In the genomic region with DNA sequence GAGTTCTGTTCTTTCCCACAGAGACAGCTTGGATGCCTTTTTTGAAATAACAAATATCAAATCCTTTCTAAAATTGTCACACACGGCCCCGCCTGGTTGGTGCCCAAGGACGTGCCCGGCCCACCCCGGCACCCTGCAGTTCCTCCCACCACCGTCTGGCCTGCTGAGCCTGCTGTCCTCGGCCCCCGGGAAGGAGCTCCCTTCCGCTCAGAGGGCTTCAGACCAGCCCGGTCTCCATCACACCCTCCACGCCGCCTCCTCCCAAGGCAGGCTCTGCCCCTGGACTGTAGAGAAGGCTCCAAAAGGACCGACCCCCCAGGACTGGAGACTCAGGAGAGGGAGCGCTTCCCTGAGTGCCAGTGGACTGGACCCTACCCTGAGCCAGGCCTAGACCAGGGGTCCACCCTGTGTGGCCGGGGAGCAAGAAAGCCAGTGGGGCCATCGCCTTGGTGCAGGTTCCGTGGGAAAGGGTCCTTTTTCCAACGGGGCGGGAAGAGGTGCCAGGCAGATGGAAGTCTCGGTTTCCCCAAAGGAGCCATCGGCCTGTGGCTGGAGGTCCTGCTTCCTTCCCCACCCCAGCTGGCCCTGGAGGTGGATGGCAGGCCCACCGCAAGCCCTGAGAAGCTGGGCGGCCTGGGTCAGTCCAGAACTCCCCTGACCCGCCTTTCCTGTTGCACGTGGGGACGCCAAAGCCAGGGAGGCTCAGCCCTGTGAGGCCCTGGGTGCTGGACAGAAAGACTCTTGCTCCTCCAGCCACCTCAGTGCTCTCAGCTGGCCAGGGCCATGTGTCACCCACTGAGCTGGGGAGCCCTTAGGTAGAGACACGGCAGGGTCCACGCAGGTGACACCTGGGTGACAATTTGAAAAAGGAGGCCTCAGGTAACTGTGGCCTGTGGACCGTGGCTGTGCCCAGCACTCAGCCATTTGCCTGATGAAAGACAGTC, we compare ENCODE assay signal across 17 cellular contexts.
DNase-seq lines count a peak whose midpoint lies in the region; ATAC-seq and TF ChIP-seq lines count a peak whose summit lies in the region.
"Had no signal": no experiment of that assay in that cellular context is flagged by ENCODE, and none has a peak within 500 bp of the region (broad histone marks: within the 10 kb centered on the region; RNA-seq: fewer than 3 reads in every experiment).

No MANE protein-coding gene starts in this region.

- H3K4me1 Mint-ChIP-seq in activated naive CD8-positive, alpha-beta T cell treated with anti-CD3 and anti-CD28 coated beads, Interleukin-2, amount 10 ng/mL, durations not matched to agents 7 days and 5 days: peaks cover 4% of the 10 kb centered on the region
- H3K4me1 Mint-ChIP-seq in activated naive CD8-positive, alpha-beta T cell treated with anti-CD3 and anti-CD28 coated beads for 36 hours: peaks cover 13% of the 10 kb centered on the region
- H3K4me1 Mint-ChIP-seq in activated CD4-positive, alpha-beta memory T cell treated with anti-CD3 and anti-CD28 coated beads for 36 hours (ENCODE audit: low read depth): peaks cover 6% of the 10 kb centered on the region
- H3K4me1 Mint-ChIP-seq in stimulated activated effector memory CD8-positive, alpha-beta T cell treated with anti-CD3 and anti-CD28 coated beads, Interleukin-12 subunit alpha, Interleukin-12 subunit beta, amount 100 ng/mL, for 72 hours: peaks cover 9% of the 10 kb centered on the region
- H3K4me1 Mint-ChIP-seq: memory B cell had no signal

- no peak overlapping the region for H3K4me3 Mint-ChIP-seq in activated naive CD8-positive, alpha-beta T cell treated with anti-CD3 and anti-CD28 coated beads, Interleukin-2, amount 10 ng/mL, durations not matched to agents 7 days and 5 days
- H3K4me3 Mint-ChIP-seq in activated naive CD8-positive, alpha-beta T cell treated with anti-CD3 and anti-CD28 coated beads for 36 hours: no peak overlapping the region
- no peak overlapping the region for H3K4me3 Mint-ChIP-seq in activated CD4-positive, alpha-beta memory T cell treated with anti-CD3 and anti-CD28 coated beads for 36 hours
- no peak overlapping the region for H3K4me3 Mint-ChIP-seq in stimulated activated effector memory CD8-positive, alpha-beta T cell treated with anti-CD3 and anti-CD28 coated beads, Interleukin-12 subunit alpha, Interleukin-12 subunit beta, amount 100 ng/mL, for 72 hours
- H3K4me3 Mint-ChIP-seq: GM23338; memory B cell; T-helper 2 cell treated with Interferon-gamma antibody and Interleukin-4, amounts not matched to agents 5 μg/mL and 100 μg/mL, for 36 hours had no signal

- TF ChIP-seq POLR2A in heart left ventricle (IDR thresholded peaks at IDR 0.05): no peak

- H4K20me1 ChIP-seq in osteoblast (ENCODE audit: insufficient read depth, low read length): no peaks in the 10 kb centered on the region

- H3K27me3 Mint-ChIP-seq in activated naive CD8-positive, alpha-beta T cell treated with anti-CD3 and anti-CD28 coated beads, Interleukin-2, amount 10 ng/mL, durations not matched to agents 7 days and 5 days: peaks cover 8% of the 10 kb centered on the region
- no peaks in the 10 kb centered on the region for H3K27me3 Mint-ChIP-seq in activated naive CD8-positive, alpha-beta T cell treated with anti-CD3 and anti-CD28 coated beads for 36 hours
- peaks cover 4% of the 10 kb centered on the region for H3K27me3 Mint-ChIP-seq in activated CD4-positive, alpha-beta memory T cell treated with anti-CD3 and anti-CD28 coated beads for 36 hours

- H3K27ac ChIP-seq in heart left ventricle (peak overlapping the region in 7 of 12 donors; percentile 22 to 97 (median 97)), osteoblast (ENCODE audit: low read depth, low read length) (no peak overlapping the region), aorta (ENCODE audit: low read depth in 1 of 2, low read length in 2 of 2) (peak overlapping the region; percentile 3 to 39)
- H3K27ac ChIP-seq: neutrophil, suprapubic skin had no signal

- peak; percentile 18 for DNase-seq in activated naive CD8-positive, alpha-beta T cell treated with anti-CD3 and anti-CD28 coated beads, Interleukin-2, amount 10 ng/mL, durations not matched to agents 7 days and 5 days
- no peak for DNase-seq in activated naive CD8-positive, alpha-beta T cell treated with anti-CD3 and anti-CD28 coated beads for 36 hours
- DNase-seq in heart left ventricle: peak in 3 of 5 donors; percentile 7 to 48 (median 32)
- DNase-seq in osteoblast (ENCODE audit: insufficient read length, low spot score, missing footprints): peak; percentile 23
- DNase-seq in aorta: peak; percentile 47 to 78
- no peak for DNase-seq in mucosa of gallbladder (ENCODE audit: low spot score)
- no peak for DNase-seq in activated CD4-positive, alpha-beta memory T cell treated with anti-CD3 and anti-CD28 coated beads for 36 hours
- DNase-seq in stimulated activated effector memory CD8-positive, alpha-beta T cell treated with anti-CD3 and anti-CD28 coated beads, Interleukin-12 subunit alpha, Interleukin-12 subunit beta, amount 100 ng/mL, for 72 hours (ENCODE audit: low spot score in 2 of 2): no peak
- DNase-seq: NCI-H2029 treated with DMSO at 0.1 percent for 48 hours; NCI-H524; stimulated activated CD4-positive, alpha-beta T cell treated with anti-CD3 and anti-CD28 coated beads, Interleukin-4, amount 100 ng/mL, for 1 hour had no signal

- intact Hi-C loops in heart left ventricle (cut with DNase I): loop anchor here in 3 of 10 donors (5.0 kb wide), 3 partner anchors 36 to 51 kb away; no protein-coding TSS in a partner anchor
- intact Hi-C loops in aorta (cut with DNase I): loop anchor here in 1 of 2 donors (5.0 kb wide), 1 partner anchor 36 kb away; no protein-coding TSS in a partner anchor
- intact Hi-C loops in activated CD4-positive, alpha-beta memory T cell treated with anti-CD3 and anti-CD28 coated beads for 36 hours (cut with micrococcal nuclease): no loop called here

- no peak for ATAC-seq in activated naive CD8-positive, alpha-beta T cell treated with anti-CD3 and anti-CD28 coated beads, Interleukin-2, amount 10 ng/mL, durations not matched to agents 7 days and 5 days (ENCODE audit: low read depth)
- ATAC-seq in heart left ventricle (no peak), aorta (ENCODE audit: low FRiP score) (no peak)
- ATAC-seq in stimulated activated effector memory CD8-positive, alpha-beta T cell treated with anti-CD3 and anti-CD28 coated beads, Interleukin-12 subunit alpha, Interleukin-12 subunit beta, amount 100 ng/mL, for 72 hours: no peak
- ATAC-seq: activated CD4-positive, CD25-positive, alpha-beta regulatory T cell treated with anti-CD3 and anti-CD28 coated beads, Interleukin-2, amount 50 U/mL, for 24 hours had no signal

- no peaks in the 10 kb centered on the region for H3K36me3 ChIP-seq in heart left ventricle
- no peaks in the 10 kb centered on the region for H3K36me3 ChIP-seq in osteoblast (ENCODE audit: insufficient read depth, low read length)
- no peaks in the 10 kb centered on the region for H3K36me3 ChIP-seq in aorta (ENCODE audit: control insufficient read depth in 1 of 2, insufficient read depth in 2 of 2, low read length in 1 of 2)
- H3K36me3 ChIP-seq: neutrophil, suprapubic skin had no signal

- POLR2A ChIA-PET in activated naive CD8-positive, alpha-beta T cell treated with anti-CD3 and anti-CD28 coated beads, Interleukin-2, amount 10 ng/mL, durations not matched to agents 7 days and 5 days (lab: Charles Lee): no interaction called here
- POLR2A ChIA-PET in activated CD4-positive, alpha-beta memory T cell treated with anti-CD3 and anti-CD28 coated beads for 36 hours (lab: Charles Lee): no interaction called here

- H3K9me3 ChIP-seq in heart left ventricle: peaks cover 0 to 5% (median 0%) of the 10 kb centered on the region in 12 donors
- no peaks in the 10 kb centered on the region for H3K9me3 ChIP-seq in osteoblast (ENCODE audit: low read depth, low read length)
- H3K9me3 ChIP-seq in aorta (ENCODE audit: control insufficient read depth, low read length): no peaks in the 10 kb centered on the region
- H3K9me3 ChIP-seq: neutrophil, suprapubic skin had no signal

- WGBS in heart left ventricle, 4 donors: 86 to 90% (median 89%) methylated on average over 23 to 29 of the region's 29 CpGs
- 71 to 72% methylated on average over 29 of the region's 29 CpGs for WGBS in aorta, 2 donors

- CTCF ChIA-PET in activated CD4-positive, alpha-beta memory T cell treated with anti-CD3 and anti-CD28 coated beads for 36 hours (lab: Charles Lee): no interaction called here

- H3K79me2 ChIP-seq in osteoblast (ENCODE audit: insufficient read depth, low read length): no peaks in the 10 kb centered on the region

- H3K4me3 ChIP-seq in heart left ventricle (no peak overlapping the region), osteoblast (ENCODE audit: insufficient read depth, low read length) (no peak overlapping the region), aorta (ENCODE audit: low read length in 2 of 2) (no peak overlapping the region)
- H3K4me3 ChIP-seq: GM23338 had no signal

- H2AFZ ChIP-seq in osteoblast (ENCODE audit: low read length): no peak overlapping the region

- H3K4me2 ChIP-seq in osteoblast (ENCODE audit: insufficient read depth, low read length): no peak overlapping the region
- H3K4me2 ChIP-seq: GM23338 had no signal

- H3K27ac Mint-ChIP-seq in activated naive CD8-positive, alpha-beta T cell treated with anti-CD3 and anti-CD28 coated beads, Interleukin-2, amount 10 ng/mL, durations not matched to agents 7 days and 5 days: no peak overlapping the region
- H3K27ac Mint-ChIP-seq in activated naive CD8-positive, alpha-beta T cell treated with anti-CD3 and anti-CD28 coated beads for 36 hours: no peak overlapping the region
- H3K27ac Mint-ChIP-seq in activated CD4-positive, alpha-beta memory T cell treated with anti-CD3 and anti-CD28 coated beads for 36 hours: no peak overlapping the region
- H3K27ac Mint-ChIP-seq in stimulated activated effector memory CD8-positive, alpha-beta T cell treated with anti-CD3 and anti-CD28 coated beads, Interleukin-12 subunit alpha, Interleukin-12 subunit beta, amount 100 ng/mL, for 72 hours: no peak overlapping the region
- H3K27ac Mint-ChIP-seq: GM23338; memory B cell; T-helper 2 cell treated with Interferon-gamma antibody and Interleukin-4, amounts not matched to agents 5 μg/mL and 100 μg/mL, for 36 hours had no signal

- TF ChIP-seq CTCF in heart left ventricle (IDR thresholded peaks at IDR 0.05): no peak
- no peak for TF ChIP-seq CTCF in osteoblast (IDR thresholded peaks at IDR 0.05; ENCODE audit: extremely low read depth, low read depth, low read length)

- peaks cover 0 to 79% (median 39%) of the 10 kb centered on the region in 12 donors for H3K4me1 ChIP-seq in heart left ventricle
- H3K4me1 ChIP-seq in osteoblast (ENCODE audit: insufficient read depth, low read length): no peaks in the 10 kb centered on the region
- H3K4me1 ChIP-seq in aorta (ENCODE audit: control insufficient read depth in 1 of 2, insufficient read depth in 2 of 2, low read length in 2 of 2): no peaks in the 10 kb centered on the region

- H3K36me3 Mint-ChIP-seq in activated naive CD8-positive, alpha-beta T cell treated with anti-CD3 and anti-CD28 coated beads, Interleukin-2, amount 10 ng/mL, durations not matched to agents 7 days and 5 days: no peaks in the 10 kb centered on the region
- H3K36me3 Mint-ChIP-seq in activated naive CD8-positive, alpha-beta T cell treated with anti-CD3 and anti-CD28 coated beads for 36 hours: no peaks in the 10 kb centered on the region
- no peaks in the 10 kb centered on the region for H3K36me3 Mint-ChIP-seq in activated CD4-positive, alpha-beta memory T cell treated with anti-CD3 and anti-CD28 coated beads for 36 hours
- H3K36me3 Mint-ChIP-seq in stimulated activated effector memory CD8-positive, alpha-beta T cell treated with anti-CD3 and anti-CD28 coated beads, Interleukin-12 subunit alpha, Interleukin-12 subunit beta, amount 100 ng/mL, for 72 hours: no peaks in the 10 kb centered on the region

- no peaks in the 10 kb centered on the region for H3K9me3 Mint-ChIP-seq in activated naive CD8-positive, alpha-beta T cell treated with anti-CD3 and anti-CD28 coated beads, Interleukin-2, amount 10 ng/mL, durations not matched to agents 7 days and 5 days
- H3K9me3 Mint-ChIP-seq in activated naive CD8-positive, alpha-beta T cell treated with anti-CD3 and anti-CD28 coated beads for 36 hours: peaks cover 2% of the 10 kb centered on the region
- no peaks in the 10 kb centered on the region for H3K9me3 Mint-ChIP-seq in activated CD4-positive, alpha-beta memory T cell treated with anti-CD3 and anti-CD28 coated beads for 36 hours
- no peaks in the 10 kb centered on the region for H3K9me3 Mint-ChIP-seq in stimulated activated effector memory CD8-positive, alpha-beta T cell treated with anti-CD3 and anti-CD28 coated beads, Interleukin-12 subunit alpha, Interleukin-12 subunit beta, amount 100 ng/mL, for 72 hours
- H3K9me3 Mint-ChIP-seq: T-helper 2 cell treated with Interferon-gamma antibody and Interleukin-4, amounts not matched to agents 5 μg/mL and 100 μg/mL, for 36 hours had no signal

- H3K27me3 ChIP-seq in heart left ventricle: no peaks in the 10 kb centered on the region
- peaks cover 12% of the 10 kb centered on the region for H3K27me3 ChIP-seq in osteoblast (ENCODE audit: insufficient read depth, low read length)
- no peaks in the 10 kb centered on the region for H3K27me3 ChIP-seq in aorta (ENCODE audit: control insufficient read depth in 1 of 2, insufficient read depth in 2 of 2, low read length in 1 of 2)
- H3K27me3 ChIP-seq: suprapubic skin had no signal

Comparison
In these comparisons a context has a peak if more than half of its experiments do, and no peak if none do; other contexts are left out.
1. DNase-seq: peak in activated naive CD8-positive, alpha-beta T cell treated with anti-CD3 and anti-CD28 coated beads, Interleukin-2, amount 10 ng/mL, durations not matched to agents 7 days and 5 days (single experiment), heart left ventricle (3 of 5), osteoblast (single experiment) and aorta (2 of 2); none in activated naive CD8-positive, alpha-beta T cell treated with anti-CD3 and anti-CD28 coated beads for 36 hours (single experiment), mucosa of gallbladder (single experiment), activated CD4-positive, alpha-beta memory T cell treated with anti-CD3 and anti-CD28 coated beads for 36 hours (single experiment) and stimulated activated effector memory CD8-positive, alpha-beta T cell treated with anti-CD3 and anti-CD28 coated beads, Interleukin-12 subunit alpha, Interleukin-12 subunit beta, amount 100 ng/mL, for 72 hours (0 of 2).